ENCODE assay signal across 14 cellular contexts in the genomic region with DNA sequence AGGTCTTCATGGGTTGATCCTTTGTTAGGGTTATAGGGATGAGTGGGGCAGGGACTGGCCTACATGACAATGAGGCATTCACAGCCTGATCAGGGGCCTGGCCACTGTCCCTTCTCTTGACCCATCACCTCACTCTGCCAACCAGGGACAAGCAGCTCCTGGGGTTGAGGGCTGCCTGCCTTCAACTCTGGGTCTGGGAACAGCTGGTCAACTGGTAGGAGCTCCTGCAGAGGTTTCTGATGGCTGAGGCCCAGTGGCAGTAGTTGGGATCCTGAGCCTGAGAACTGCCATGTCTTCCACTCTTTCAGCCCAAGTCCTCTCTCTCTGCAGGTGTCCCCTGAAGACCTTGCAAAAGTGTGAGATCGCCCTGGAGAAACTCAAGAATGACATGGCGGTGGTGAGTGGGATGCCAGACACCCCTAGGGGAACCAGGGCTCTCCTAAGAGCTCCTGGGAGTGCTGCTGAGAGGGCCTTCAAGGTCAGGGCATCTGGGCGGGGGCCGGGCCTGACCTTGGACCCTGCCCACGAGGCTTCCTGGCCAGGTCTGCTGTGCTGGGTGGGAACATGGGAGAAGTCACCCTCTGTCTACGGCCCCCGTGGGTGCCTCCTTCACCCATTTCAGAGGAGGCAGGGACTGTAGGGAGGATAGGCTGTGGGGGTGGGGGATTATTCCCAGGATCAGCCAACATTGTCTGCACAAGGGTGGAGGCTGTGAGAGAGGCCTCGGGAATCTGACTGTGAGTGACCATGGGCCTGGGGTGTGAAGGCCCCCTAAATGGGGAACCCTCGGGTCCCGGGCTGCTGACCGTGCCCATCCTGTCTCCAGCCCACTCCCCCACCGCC.
DNase-seq lines count a peak whose midpoint lies in the region; ATAC-seq and TF ChIP-seq lines count a peak whose summit lies in the region.
"Had no signal": no experiment of that assay in that cellular context is flagged by ENCODE, and none has a peak within 500 bp of the region (broad histone marks: within the 10 kb centered on the region; RNA-seq: fewer than 3 reads in every experiment).

No MANE protein-coding gene starts in this region.

- no peak overlapping the region for H3K27ac ChIP-seq in CD8-positive, alpha-beta T cell (ENCODE audit: low read depth, low read length)
- no peak overlapping the region for H3K27ac ChIP-seq in lower lobe of right lung

- peak overlapping the region; percentile 71 for H3K27ac Mint-ChIP-seq in activated T-cell treated with anti-CD3 and anti-CD28 coated beads, Interleukin-2, amount 50 U/mL, for 24 hours
- H3K27ac Mint-ChIP-seq in CD8-positive, alpha-beta T cell = peak overlapping the region; percentile 41
- H3K27ac Mint-ChIP-seq in activated T-helper 1 cell treated with anti-CD3 and anti-CD28 coated beads, Interleukin-12 subunit alpha, Interleukin-12 subunit beta, Interleukin-2, Interleukin-4 antibody, amounts not matched to agents 30 ng/mL and 10 ng/mL and 1 ng/mL, durations not matched to agents 14 hours and 24 hours and 36 hours = peak overlapping the region; percentile 18

- peaks cover 78% of the 10 kb centered on the region for H3K36me3 Mint-ChIP-seq in activated T-cell treated with anti-CD3 and anti-CD28 coated beads, Interleukin-2, amount 50 U/mL, for 24 hours (ENCODE audit: low read depth)
- peaks cover 74% of the 10 kb centered on the region for H3K36me3 Mint-ChIP-seq in CD8-positive, alpha-beta T cell
- peaks cover 6% of the 10 kb centered on the region for H3K36me3 Mint-ChIP-seq in activated T-helper 1 cell treated with anti-CD3 and anti-CD28 coated beads, Interleukin-12 subunit alpha, Interleukin-12 subunit beta, Interleukin-2, Interleukin-4 antibody, amounts not matched to agents 30 ng/mL and 10 ng/mL and 1 ng/mL, durations not matched to agents 14 hours and 24 hours and 36 hours (ENCODE audit: low read depth)

- no peak overlapping the region for H3K4me3 Mint-ChIP-seq in activated T-cell treated with anti-CD3 and anti-CD28 coated beads, Interleukin-2, amount 50 U/mL, for 24 hours
- H3K4me3 Mint-ChIP-seq in CD8-positive, alpha-beta T cell = no peak overlapping the region
- H3K4me3 Mint-ChIP-seq in activated T-helper 1 cell treated with anti-CD3 and anti-CD28 coated beads, Interleukin-12 subunit alpha, Interleukin-12 subunit beta, Interleukin-2, Interleukin-4 antibody, amounts not matched to agents 30 ng/mL and 10 ng/mL and 1 ng/mL, durations not matched to agents 14 hours and 24 hours and 36 hours = no peak overlapping the region

- intact Hi-C loops in CD8-positive, alpha-beta T cell (cut with DNase I, micrococcal nuclease) = no loop called here
- intact Hi-C loops in activated T-helper 1 cell treated with anti-CD3 and anti-CD28 coated beads, Interleukin-12 subunit alpha, Interleukin-12 subunit beta, Interleukin-2, Interleukin-4 antibody, amounts not matched to agents 30 ng/mL and 10 ng/mL and 1 ng/mL, durations not matched to agents 14 hours and 24 hours and 36 hours (cut with micrococcal nuclease) = no loop called here
- intact Hi-C loops in lower lobe of right lung (cut with DNase I) = no loop called here

- H3K4me1 ChIP-seq in CD8-positive, alpha-beta T cell (ENCODE audit: insufficient read depth, low read length) = peaks cover 24% of the 10 kb centered on the region
- H3K4me1 ChIP-seq in lower lobe of right lung = peaks cover 8% of the 10 kb centered on the region

- peak; percentile 27 for DNase-seq in activated T-cell treated with anti-CD3 and anti-CD28 coated beads, Interleukin-2, amount 50 U/mL, for 24 hours
- DNase-seq in activated T-cell treated with anti-CD3 and anti-CD28 coated beads, Interleukin-2, amount 50 U/mL, for 48 hours = no peak
- DNase-seq in CD8-positive, alpha-beta T cell = peak in 1 of 7 experiments; percentile 4
- no peak for DNase-seq in activated T-helper 1 cell treated with anti-CD3 and anti-CD28 coated beads, Interleukin-12 subunit alpha, Interleukin-12 subunit beta, Interleukin-2, Interleukin-4 antibody, amounts not matched to agents 30 ng/mL and 10 ng/mL and 1 ng/mL, durations not matched to agents 14 hours and 24 hours and 36 hours (ENCODE audit: low spot score)
- DNase-seq in lower lobe of right lung (peak; percentile 26), T-helper 9 cell (no peak)
- DNase-seq: DND-41, GDM1, NCI-H1105 treated with DMSO at 0.1 percent for 48 hours, NCI-H187 treated with DMSO at 0.1 percent for 48 hours, NCI-H774, SHP77 had no signal

- H3K4me1 Mint-ChIP-seq in activated T-cell treated with anti-CD3 and anti-CD28 coated beads, Interleukin-2, amount 50 U/mL, for 24 hours (ENCODE audit: low read depth) = peaks cover 16% of the 10 kb centered on the region
- H3K4me1 Mint-ChIP-seq in CD8-positive, alpha-beta T cell (ENCODE audit: low read depth) = peaks cover 23% of the 10 kb centered on the region
- H3K4me1 Mint-ChIP-seq in activated T-helper 1 cell treated with anti-CD3 and anti-CD28 coated beads, Interleukin-12 subunit alpha, Interleukin-12 subunit beta, Interleukin-2, Interleukin-4 antibody, amounts not matched to agents 30 ng/mL and 10 ng/mL and 1 ng/mL, durations not matched to agents 14 hours and 24 hours and 36 hours (ENCODE audit: low read depth) = no peaks in the 10 kb centered on the region

- H3K27me3 Mint-ChIP-seq in activated T-cell treated with anti-CD3 and anti-CD28 coated beads, Interleukin-2, amount 50 U/mL, for 24 hours = no peaks in the 10 kb centered on the region
- H3K27me3 Mint-ChIP-seq in CD8-positive, alpha-beta T cell (ENCODE audit: low read depth) = no peaks in the 10 kb centered on the region
- H3K27me3 Mint-ChIP-seq in activated T-helper 1 cell treated with anti-CD3 and anti-CD28 coated beads, Interleukin-12 subunit alpha, Interleukin-12 subunit beta, Interleukin-2, Interleukin-4 antibody, amounts not matched to agents 30 ng/mL and 10 ng/mL and 1 ng/mL, durations not matched to agents 14 hours and 24 hours and 36 hours (ENCODE audit: insufficient read depth) = no peaks in the 10 kb centered on the region

- POLR2A ChIA-PET in CD8-positive, alpha-beta T cell (lab: Charles Lee) = interaction anchor here (2.4 kb wide), 1 partner anchor 15 kb away, joined by 6 read pairs; no protein-coding TSS in a partner anchor

- no peak for ATAC-seq in CD8-positive, alpha-beta T cell
- ATAC-seq in lower lobe of right lung (no peak), GM21576 (IDR thresholded peaks at IDR 0.05; ENCODE audit: unreplicated experiment) (no peak), GM19023 (IDR thresholded peaks at IDR 0.05; ENCODE audit: unreplicated experiment) (no peak)

- H3K9me3 ChIP-seq in CD8-positive, alpha-beta T cell (ENCODE audit: low read length) = no peaks in the 10 kb centered on the region
- H3K9me3 ChIP-seq in lower lobe of right lung = no peaks in the 10 kb centered on the region

- H3K9me3 Mint-ChIP-seq in activated T-cell treated with anti-CD3 and anti-CD28 coated beads, Interleukin-2, amount 50 U/mL, for 24 hours = no peaks in the 10 kb centered on the region
- H3K9me3 Mint-ChIP-seq in CD8-positive, alpha-beta T cell = no peaks in the 10 kb centered on the region
- H3K9me3 Mint-ChIP-seq in activated T-helper 1 cell treated with anti-CD3 and anti-CD28 coated beads, Interleukin-12 subunit alpha, Interleukin-12 subunit beta, Interleukin-2, Interleukin-4 antibody, amounts not matched to agents 30 ng/mL and 10 ng/mL and 1 ng/mL, durations not matched to agents 14 hours and 24 hours and 36 hours = no peaks in the 10 kb centered on the region

- CTCF ChIA-PET in CD8-positive, alpha-beta T cell (lab: Charles Lee) = interaction anchor here (0.9 to 1.8 kb wide), 4 partner anchors 15 to 121 kb away, joined by 3 to 5 read pairs (median 4); no protein-coding TSS in a partner anchor

- no peak for TF ChIP-seq CTCF in CD8-positive, alpha-beta T cell (IDR thresholded peaks at IDR 0.05)
- no peak for TF ChIP-seq CTCF in lower lobe of right lung (IDR thresholded peaks at IDR 0.05)

- H3K36me3 ChIP-seq in CD8-positive, alpha-beta T cell (ENCODE audit: insufficient read depth, low read length) = peaks cover 71% of the 10 kb centered on the region
- peaks cover 83% of the 10 kb centered on the region for H3K36me3 ChIP-seq in lower lobe of right lung

- H3K27me3 ChIP-seq in CD8-positive, alpha-beta T cell (ENCODE audit: insufficient read depth, low read length) = no peaks in the 10 kb centered on the region
- H3K27me3 ChIP-seq in lower lobe of right lung (ENCODE audit: low read depth) = no peaks in the 10 kb centered on the region

- no peak overlapping the region for H3K4me3 ChIP-seq in CD8-positive, alpha-beta T cell (ENCODE audit: low read depth, low read length)
- H3K4me3 ChIP-seq in lower lobe of right lung = no peak overlapping the region

Comparison
In these comparisons a context has a peak if more than half of its experiments do, and no peak if none do; other contexts are left out.
1. DNase-seq: peak in activated T-cell treated with anti-CD3 and anti-CD28 coated beads, Interleukin-2, amount 50 U/mL, for 24 hours (single experiment) and lower lobe of right lung (single experiment); none in activated T-cell treated with anti-CD3 and anti-CD28 coated beads, Interleukin-2, amount 50 U/mL, for 48 hours (0 of 2), activated T-helper 1 cell treated with anti-CD3 and anti-CD28 coated beads, Interleukin-12 subunit alpha, Interleukin-12 subunit beta, Interleukin-2, Interleukin-4 antibody, amounts not matched to agents 30 ng/mL and 10 ng/mL and 1 ng/mL, durations not matched to agents 14 hours and 24 hours and 36 hours (single experiment) and T-helper 9 cell (single experiment).
2. H3K27ac Mint-ChIP-seq: peak in every context shown above with its lines; median percentile 71 in activated T-cell treated with anti-CD3 and anti-CD28 coated beads, Interleukin-2, amount 50 U/mL, for 24 hours; 41 in CD8-positive, alpha-beta T cell; 18 in activated T-helper 1 cell treated with anti-CD3 and anti-CD28 coated beads, Interleukin-12 subunit alpha, Interleukin-12 subunit beta, Interleukin-2, Interleukin-4 antibody, amounts not matched to agents 30 ng/mL and 10 ng/mL and 1 ng/mL, durations not matched to agents 14 hours and 24 hours and 36 hours.